In genomic region chr5:179803651-179804598, GRCh38 we compare ENCODE assay signal across 8 cellular contexts. TPM values are rescaled to one million over a fixed set of nuclear protein-coding genes. Genes with fewer than 3 reads are reported as not detected.
DNase-seq lines count a peak whose midpoint lies in the region; ATAC-seq and TF ChIP-seq lines count a peak whose summit lies in the region.

No MANE protein-coding gene starts in this region.

- H3K36me3 ChIP-seq in gastroesophageal sphincter: peaks cover 0 to 31% of the 10 kb centered on the region in 2 donors

- DNase-seq in Daoy (ENCODE audit: low read depth) (peak; percentile 52), NB4 (ENCODE audit: low read depth) (peak; percentile 96)
- no peak for DNase-seq in natural killer cell treated with Interleukin-12 subunit alpha and Interleukin-12 subunit beta and Interleukin-15 and Interleukin-18, amount 100 ng/mL, for 72 hours (ENCODE audit: low spot score)

- no peaks in the 10 kb centered on the region for H3K9me3 Mint-ChIP-seq in activated naive CD8-positive, alpha-beta T cell (ENCODE audit: low read depth)
- H3K9me3 Mint-ChIP-seq in natural killer cell treated with Interleukin-12 subunit alpha and Interleukin-12 subunit beta and Interleukin-15 and Interleukin-18, amount 100 ng/mL, for 72 hours: no peaks in the 10 kb centered on the region

- H3K4me3 ChIP-seq in NB4 (ENCODE audit: low read depth, low read length): peak overlapping the region; percentile 59
- H3K4me3 ChIP-seq in gastroesophageal sphincter: no peak overlapping the region

- peaks cover 33% of the 10 kb centered on the region for H3K4me1 Mint-ChIP-seq in activated naive CD8-positive, alpha-beta T cell (ENCODE audit: low read depth)
- peaks cover 21 to 24% of the 10 kb centered on the region in 2 donors for H3K4me1 Mint-ChIP-seq in natural killer cell treated with Interleukin-12 subunit alpha and Interleukin-12 subunit beta and Interleukin-15 and Interleukin-18, amount 100 ng/mL, for 72 hours (ENCODE audit: low read depth in 2 of 2)

- peaks cover 4% of the 10 kb centered on the region for H3K36me3 Mint-ChIP-seq in activated naive CD8-positive, alpha-beta T cell
- no peaks in the 10 kb centered on the region for H3K36me3 Mint-ChIP-seq in natural killer cell treated with Interleukin-12 subunit alpha and Interleukin-12 subunit beta and Interleukin-15 and Interleukin-18, amount 100 ng/mL, for 72 hours

- H3K9me3 ChIP-seq in gastroesophageal sphincter: no peaks in the 10 kb centered on the region

- peak overlapping the region; percentile 75 for H3K27ac Mint-ChIP-seq in activated naive CD8-positive, alpha-beta T cell
- H3K27ac Mint-ChIP-seq in natural killer cell treated with Interleukin-12 subunit alpha and Interleukin-12 subunit beta and Interleukin-15 and Interleukin-18, amount 100 ng/mL, for 72 hours: peak overlapping the region; percentile 44 to 71

- H3K27ac ChIP-seq in gastroesophageal sphincter: peak overlapping the region in 1 of 4 donors; percentile 97

- H3K27me3 Mint-ChIP-seq in activated naive CD8-positive, alpha-beta T cell: no peaks in the 10 kb centered on the region
- H3K27me3 Mint-ChIP-seq in natural killer cell treated with Interleukin-12 subunit alpha and Interleukin-12 subunit beta and Interleukin-15 and Interleukin-18, amount 100 ng/mL, for 72 hours: no peaks in the 10 kb centered on the region

- peak overlapping the region; percentile 84 for H3K4me3 Mint-ChIP-seq in activated naive CD8-positive, alpha-beta T cell
- H3K4me3 Mint-ChIP-seq in natural killer cell treated with Interleukin-12 subunit alpha and Interleukin-12 subunit beta and Interleukin-15 and Interleukin-18, amount 100 ng/mL, for 72 hours: peak overlapping the region; percentile 78

- TF ChIP-seq POLR2A in NB4 (IDR thresholded peaks at IDR 0.05; ENCODE audit: extremely low read depth, insufficient read length): no peak
- TF ChIP-seq POLR2A in gastroesophageal sphincter (IDR thresholded peaks at IDR 0.05): no peak

- H3K4me1 ChIP-seq in gastroesophageal sphincter: peaks cover 0 to 64% (median 47%) of the 10 kb centered on the region in 3 donors

- no peak for ATAC-seq in natural killer cell treated with Interleukin-12 subunit alpha and Interleukin-12 subunit beta and Interleukin-15 and Interleukin-18, amount 100 ng/mL, for 72 hours
- ATAC-seq in gastroesophageal sphincter (no peak), esophagus mucosa (no peak), GM19452 (IDR thresholded peaks at IDR 0.05; ENCODE audit: unreplicated experiment) (no peak), GM19035 (IDR thresholded peaks at IDR 0.05; ENCODE audit: unreplicated experiment) (no peak)

- H3K27me3 ChIP-seq in gastroesophageal sphincter: no peaks in the 10 kb centered on the region

- TF ChIP-seq CTCF in NB4 (IDR thresholded peaks at IDR 0.05; ENCODE audit: low read depth, low read length) (no peak), gastroesophageal sphincter (IDR thresholded peaks at IDR 0.05) (no peak)

- 48% methylated on average over 7 of the region's 20 CpGs; no CpG with 5 or more reads in 1 of the 2 donors for WGBS in gastroesophageal sphincter (ENCODE audit: low coverage in 1 of 2), 2 donors

- no peak for TF ChIP-seq EP300 in gastroesophageal sphincter (IDR thresholded peaks at IDR 0.05)

RNA-seq across cellular contexts. Expression of gene MGAT4B, which starts 2.7 kb away (rescaled TPM):
- 52.9 and 62.7 TPM in 2 replicates for total RNA-seq in Daoy (2014; rRNA removed; shearing (Covaris generic))
- total RNA-seq in natural killer cell treated with Interleukin-12 subunit alpha and Interleukin-12 subunit beta and Interleukin-15 and Interleukin-18, amount 100 ng/mL, for 72 hours: 100 to 1,000 TPM in 1 of 2 donors, 10 to 100 TPM in 1; 73.2 to 105 TPM
- total RNA-seq in gastroesophageal sphincter (10 to 100 TPM; 42.5 to 58.5 (median 47.2) TPM), esophagus mucosa (72.1 TPM)

RNA-seq across cellular contexts. Expression of gene LTC4S, which starts 10.1 kb away (rescaled TPM):
- total RNA-seq in Daoy (2014; rRNA removed; shearing (Covaris generic)): not detected in 2 replicates
- 1 to 10 TPM; 2.9 to 4.0 TPM for total RNA-seq in natural killer cell treated with Interleukin-12 subunit alpha and Interleukin-12 subunit beta and Interleukin-15 and Interleukin-18, amount 100 ng/mL, for 72 hours
- total RNA-seq in gastroesophageal sphincter: 1 to 10 TPM in 3 of 4 donors, not detected in 1; 7.5 to 8.8 (median 8.2) TPM
- total RNA-seq in esophagus mucosa: 5.1 TPM

RNA-seq across cellular contexts. Expression of gene SQSTM1, which starts 16.8 kb away (rescaled TPM):
- 311 and 335 TPM in 2 replicates for total RNA-seq in Daoy (2014; rRNA removed; shearing (Covaris generic))
- 100 to 1,000 TPM; 218 to 332 TPM for total RNA-seq in natural killer cell treated with Interleukin-12 subunit alpha and Interleukin-12 subunit beta and Interleukin-15 and Interleukin-18, amount 100 ng/mL, for 72 hours
- 100 to 1,000 TPM; 305 to 485 (median 408) TPM for total RNA-seq in gastroesophageal sphincter
- total RNA-seq in esophagus mucosa: 126 TPM

RNA-seq across cellular contexts. Expression of gene MRNIP, which starts 54.7 kb away (rescaled TPM):
- total RNA-seq in Daoy (2014; rRNA removed; shearing (Covaris generic)): 9.2 and 11.1 TPM in 2 replicates
- 10 to 100 TPM; 15.9 to 25.2 TPM for total RNA-seq in natural killer cell treated with Interleukin-12 subunit alpha and Interleukin-12 subunit beta and Interleukin-15 and Interleukin-18, amount 100 ng/mL, for 72 hours
- total RNA-seq in gastroesophageal sphincter: 10 to 100 TPM; 17.9 to 50.6 (median 34.3) TPM
- 8.3 TPM for total RNA-seq in esophagus mucosa
